11 cellular contexts compared by ENCODE assay signal in genomic region chr12:69068431-69068830, GRCh38.
A peak's percentile ranks its signal among the peaks of the same experiment; 100 is the strongest.
DNase-seq lines count a peak whose midpoint lies in the region; ATAC-seq and TF ChIP-seq lines count a peak whose summit lies in the region.
"Had no signal": no experiment of that assay in that cellular context is flagged by ENCODE, and none has a peak within 500 bp of the region (broad histone marks: within the 10 kb centered on the region; RNA-seq: fewer than 3 reads in every experiment).

No MANE protein-coding gene starts in this region.

- H3K27me3 ChIP-seq in upper lobe of left lung: no peaks in the 10 kb centered on the region
- H3K27me3 ChIP-seq: BLaER1 had no signal

- TF ChIP-seq EP300 in upper lobe of left lung (IDR thresholded peaks at IDR 0.05): peak in 2 of 4 donors; percentile 66 to 94

- TF ChIP-seq POLR2A in upper lobe of left lung (IDR thresholded peaks at IDR 0.05): no peak

- ATAC-seq in upper lobe of left lung (ENCODE audit: low FRiP score in 2 of 2) (peak; percentile 47 to 50), GM19351 (IDR thresholded peaks at IDR 0.05; ENCODE audit: unreplicated experiment) (no peak), GM18867 (IDR thresholded peaks at IDR 0.05; ENCODE audit: unreplicated experiment) (no peak)

- no peaks in the 10 kb centered on the region for H3K36me3 ChIP-seq in upper lobe of left lung
- H3K36me3 ChIP-seq: BLaER1 had no signal

- no peak for TF ChIP-seq CTCF in RWPE1 (conservative IDR thresholded peaks at IDR 0.05; ENCODE audit: low read depth)
- TF ChIP-seq CTCF in upper lobe of left lung (IDR thresholded peaks at IDR 0.05): no peak

- H3K4me1 ChIP-seq in upper lobe of left lung: peaks cover 0 to 40% (median 25%) of the 10 kb centered on the region in 4 donors
- H3K4me1 ChIP-seq: parathyroid adenoma had no signal

- POLR2A ChIA-PET in RWPE1 (lab: Yijun Ruan, JAX; ENCODE audit: low non-redundant PET): no interaction called here

- peak overlapping the region in 1 of 4 donors; percentile 1 for H3K4me3 ChIP-seq in upper lobe of left lung
- H3K4me3 ChIP-seq: BLaER1 had no signal

- CTCF ChIA-PET in RWPE1 (lab: Yijun Ruan, JAX): no interaction called here

- WGBS in upper lobe of left lung, 2 donors: 38 to 60% methylated on average over 2 of the region's 2 CpGs

- H3K27ac ChIP-seq in RWPE1 (no peak overlapping the region), upper lobe of left lung (peak overlapping the region in 2 of 4 donors; percentile 39 to 49)
- H3K27ac ChIP-seq: BLaER1, parathyroid adenoma had no signal

- DNase-seq in stimulated activated CD4-positive, alpha-beta T cell treated with anti-CD3 and anti-CD28 coated beads, Interleukin-15, amount 100 ng/mL, for 24 hours: peak; percentile 29
- no peak for DNase-seq in stimulated activated CD4-positive, alpha-beta T cell treated with anti-CD3 and anti-CD28 coated beads, Interleukin-2, amount 100 ng/mL, for 24 hours
- peak; percentile 67 for DNase-seq in RWPE1 (ENCODE audit: low spot score)
- DNase-seq in glomerular visceral epithelial cell (ENCODE audit: extremely low spot score): peak; percentile 84
- DNase-seq in upper lobe of left lung: peak in 1 of 2 donors; percentile 52
- DNase-seq in activated effector memory CD4-positive, alpha-beta T cell treated with anti-CD3 and anti-CD28 coated beads, Interleukin-2, amount 50 U/mL, for 16 hours: no peak
- DNase-seq: NCI-H187 had no signal

- no peaks in the 10 kb centered on the region for H3K9me3 ChIP-seq in upper lobe of left lung
- H3K9me3 ChIP-seq: BLaER1 had no signal

Comparison
In these comparisons a context has a peak if more than half of its experiments do, and no peak if none do; other contexts are left out.
1. DNase-seq: peak in stimulated activated CD4-positive, alpha-beta T cell treated with anti-CD3 and anti-CD28 coated beads, Interleukin-15, amount 100 ng/mL, for 24 hours (single experiment), RWPE1 (single experiment) and glomerular visceral epithelial cell (single experiment); none in stimulated activated CD4-positive, alpha-beta T cell treated with anti-CD3 and anti-CD28 coated beads, Interleukin-2, amount 100 ng/mL, for 24 hours (0 of 2) and activated effector memory CD4-positive, alpha-beta T cell treated with anti-CD3 and anti-CD28 coated beads, Interleukin-2, amount 50 U/mL, for 16 hours (single experiment).
2. ATAC-seq: peak in upper lobe of left lung (2 of 2); none in GM19351 (single experiment) and GM18867 (single experiment).